ENCODE assay signal across 8 cellular contexts in the genomic region with DNA sequence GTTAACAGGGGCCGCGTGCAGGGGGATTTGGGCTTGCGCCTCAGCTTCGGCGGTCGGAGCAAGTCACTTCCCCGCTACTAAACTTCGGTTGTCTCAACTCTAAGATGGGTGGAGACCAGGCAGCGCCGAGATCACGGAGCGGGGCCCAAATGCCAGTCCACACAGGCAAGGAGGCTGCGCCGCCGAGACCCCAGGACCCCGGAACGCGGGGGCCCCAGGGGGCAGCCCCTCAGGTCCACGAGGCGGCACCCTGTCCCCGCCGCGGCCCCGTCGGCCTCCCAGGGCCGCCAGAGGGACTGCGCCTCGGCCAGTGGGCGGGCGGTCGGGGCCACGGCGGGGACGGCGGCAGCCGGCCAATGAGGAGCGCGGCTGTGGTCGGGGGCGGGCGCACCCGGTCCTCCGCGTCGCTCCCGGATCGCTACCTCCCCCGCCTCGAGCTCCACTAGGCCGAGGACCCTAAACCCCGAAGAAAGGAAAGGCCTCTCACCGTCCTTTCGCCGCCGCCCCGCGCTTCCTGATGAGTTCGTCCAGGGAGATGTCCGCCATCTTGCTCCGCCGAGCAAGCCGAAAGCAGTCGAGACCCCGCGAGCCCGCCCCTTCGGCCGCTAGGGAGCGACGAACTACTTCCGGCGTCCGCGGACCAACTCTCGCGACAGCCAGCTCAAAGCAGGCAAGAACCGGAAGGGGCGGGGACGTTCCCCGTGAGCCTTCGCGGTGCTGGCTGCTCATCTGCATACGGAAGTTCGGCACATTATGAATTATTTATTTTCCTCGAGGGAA. TPM values are rescaled to one million over a fixed set of nuclear protein-coding genes. Genes with fewer than 3 reads are reported as not detected.
DNase-seq lines count a peak whose midpoint lies in the region; ATAC-seq and TF ChIP-seq lines count a peak whose summit lies in the region.

A gene with protein sequence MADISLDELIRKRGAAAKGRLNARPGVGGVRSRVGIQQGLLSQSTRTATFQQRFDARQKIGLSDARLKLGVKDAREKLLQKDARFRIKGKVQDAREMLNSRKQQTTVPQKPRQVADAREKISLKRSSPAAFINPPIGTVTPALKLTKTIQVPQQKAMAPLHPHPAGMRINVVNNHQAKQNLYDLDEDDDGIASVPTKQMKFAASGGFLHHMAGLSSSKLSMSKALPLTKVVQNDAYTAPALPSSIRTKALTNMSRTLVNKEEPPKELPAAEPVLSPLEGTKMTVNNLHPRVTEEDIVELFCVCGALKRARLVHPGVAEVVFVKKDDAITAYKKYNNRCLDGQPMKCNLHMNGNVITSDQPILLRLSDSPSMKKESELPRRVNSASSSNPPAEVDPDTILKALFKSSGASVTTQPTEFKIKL (minus strand): TSS at position 572 of the 780 bp plus-strand sequence. CDS start 26 bp downstream, at position 546.

- H3K27ac Mint-ChIP-seq in activated naive CD4-positive, alpha-beta T cell treated with anti-CD3 and anti-CD28 coated beads, Interleukin-2, amount 10 ng/mL, durations not matched to agents 7 days and 5 days: peak within 1 kb of the TSS; percentile 100

- POLR2A ChIA-PET in GM10248 (lab: Yijun Ruan, JAX): interaction anchor here (0.5 to 2.4 kb wide), 7 partner anchors 9 to 308 kb away, joined by 3 to 17 read pairs (median 5); partner anchors contain the start of genes ARFGAP3 and CYB5R3

- TF ChIP-seq POLR2A in NB4 (IDR thresholded peaks at IDR 0.05; ENCODE audit: extremely low read depth, insufficient read length) (peak; percentile 36), suprapubic skin (IDR thresholded peaks at IDR 0.05) (peak; percentile 10 to 63)

- TF ChIP-seq CTCF in GM10248 (IDR thresholded peaks at IDR 0.05; ENCODE audit: control extremely low read depth, extremely low read depth, low read depth, missing control alignments): peak; percentile 31
- TF ChIP-seq CTCF in NB4 (IDR thresholded peaks at IDR 0.05; ENCODE audit: low read depth, low read length): no peak
- peak in 1 of 2 donors; percentile 14 for TF ChIP-seq CTCF in suprapubic skin (IDR thresholded peaks at IDR 0.05)

- H3K4me1 ChIP-seq in suprapubic skin: peaks cover 70% of the 10 kb centered on the region

- no peaks in the 10 kb centered on the region for H3K9me3 Mint-ChIP-seq in activated naive CD4-positive, alpha-beta T cell treated with anti-CD3 and anti-CD28 coated beads, Interleukin-2, amount 10 ng/mL, durations not matched to agents 7 days and 5 days

- H3K4me3 Mint-ChIP-seq in activated naive CD4-positive, alpha-beta T cell treated with anti-CD3 and anti-CD28 coated beads, Interleukin-2, amount 10 ng/mL, durations not matched to agents 7 days and 5 days: peak within 1 kb of the TSS; percentile 94

- peaks cover 4% of the 10 kb centered on the region for H3K27me3 Mint-ChIP-seq in activated naive CD4-positive, alpha-beta T cell treated with anti-CD3 and anti-CD28 coated beads, Interleukin-2, amount 10 ng/mL, durations not matched to agents 7 days and 5 days

- no peaks in the 10 kb centered on the region for H3K27me3 ChIP-seq in suprapubic skin

- TF ChIP-seq EP300 in suprapubic skin (IDR thresholded peaks at IDR 0.05): no peak

- H3K36me3 ChIP-seq in SK-N-MC (ENCODE audit: insufficient read depth, low read length): peaks cover 16% of the 10 kb centered on the region
- peaks cover 9% of the 10 kb centered on the region for H3K36me3 ChIP-seq in suprapubic skin

- 0% methylated on average over 21 of the region's 85 CpGs for WGBS in suprapubic skin

- ATAC-seq in HG02571 (IDR thresholded peaks at IDR 0.05; ENCODE audit: unreplicated experiment): peak; percentile 69

- H3K27ac ChIP-seq in SK-N-MC (peak within 1 kb of the TSS; percentile 99), suprapubic skin (peak within 1 kb of the TSS; percentile 99)

- peak within 1 kb of the TSS; percentile 97 for H3K9ac ChIP-seq in SK-N-MC (ENCODE audit: insufficient read length)

- peaks cover 61% of the 10 kb centered on the region for H3K4me1 Mint-ChIP-seq in activated naive CD4-positive, alpha-beta T cell treated with anti-CD3 and anti-CD28 coated beads, Interleukin-2, amount 10 ng/mL, durations not matched to agents 7 days and 5 days

- CTCF ChIA-PET in GM10248 (lab: Yijun Ruan, JAX): interaction anchor here (0.9 to 1.8 kb wide), 7 partner anchors 13 to 476 kb away, joined by 3 to 6 read pairs (median 3); no protein-coding TSS in a partner anchor
- CTCF ChIA-PET in activated naive CD4-positive, alpha-beta T cell treated with anti-CD3 and anti-CD28 coated beads, Interleukin-2, amount 10 ng/mL, durations not matched to agents 7 days and 5 days (lab: Charles Lee): interaction anchor here (1.4 kb wide), 1 partner anchor 171 kb away, joined by 4 read pairs; no protein-coding TSS in a partner anchor

- peak within 1 kb of the TSS; percentile 82 for H3K4me3 ChIP-seq in NB4 (ENCODE audit: low read depth, low read length)
- H3K4me3 ChIP-seq in SK-N-MC: peak within 1 kb of the TSS; percentile 99
- H3K4me3 ChIP-seq in suprapubic skin: peak within 1 kb of the TSS; percentile 91

- DNase-seq in GM10248 (ENCODE audit: extremely low spot score) (peak; percentile 98), NB4 (ENCODE audit: low read depth) (peak; percentile 98), SK-N-MC (ENCODE audit: low read depth, low spot score) (peak; percentile 92), germinal center (ENCODE audit: low spot score) (peak; percentile 97), nucleus accumbens (lab: John Stamatoyannopoulos, UW) (peak; percentile 57 to 99 (median 97)), suprapubic skin (ENCODE audit: low spot score in 2 of 2) (peak; percentile 100)
- DNase-seq in activated naive CD4-positive, alpha-beta T cell treated with anti-CD3 and anti-CD28 coated beads, Interleukin-2, amount 10 ng/mL, durations not matched to agents 7 days and 5 days: peak; percentile 99

- H3K9me3 ChIP-seq in SK-N-MC (ENCODE audit: low read depth, low read length) (no peaks in the 10 kb centered on the region), suprapubic skin (no peaks in the 10 kb centered on the region)

- H3K36me3 Mint-ChIP-seq in activated naive CD4-positive, alpha-beta T cell treated with anti-CD3 and anti-CD28 coated beads, Interleukin-2, amount 10 ng/mL, durations not matched to agents 7 days and 5 days: peaks cover 26% of the 10 kb centered on the region

RNA-seq across cellular contexts. Expression of the gene that starts here (rescaled TPM):
- 10 to 100 TPM; 32.4 to 61.1 (median 45.7) TPM for total RNA-seq in suprapubic skin

Comparison
In these comparisons a context has a peak if more than half of its experiments do, and no peak if none do; other contexts are left out.
1. Peak in every context shown above with its lines: DNase-seq, ATAC-seq, H3K4me3 ChIP-seq and H3K27ac ChIP-seq.